ENCODE assay signal across 26 cellular contexts in genomic region chr4:126761947-126762650, GRCh38.
"Had no signal": no experiment of that assay in that cellular context is flagged by ENCODE, and none has a peak within 500 bp of the region (broad histone marks: within the 10 kb centered on the region; RNA-seq: fewer than 3 reads in every experiment).

No MANE protein-coding gene starts in this region.

- DNase-seq: cortex of kidney; effector memory CD8-positive, alpha-beta T cell; foreskin melanocyte; glutamatergic neuron; heart right ventricle; hippocampal formation; immature natural killer cell; kidney; mesenchymal stem cell; mucosa of descending colon; naive B cell; psoas muscle; right cardiac atrium; sigmoid colon; stimulated activated CD4-positive, alpha-beta T cell treated with anti-CD3 and anti-CD28 coated beads, Interleukin-2, amount 100 ng/mL, for 24 hours; stimulated activated CD4-positive, alpha-beta T cell treated with anti-CD3 and anti-CD28 coated beads, Interleukin-4, amount 100 ng/mL, for 24 hours; stimulated activated naive CD4-positive, alpha-beta T cell treated with Interleukin-2 at 50 U/mL for 16 hours; substantia nigra; testis; tibial artery had no signal

- H3K9me3 ChIP-seq: esophagus muscularis mucosa, heart right ventricle, neutrophil, psoas muscle, sigmoid colon, testis, tibial artery had no signal

- H3K27ac ChIP-seq: esophagus muscularis mucosa, heart right ventricle, neutrophil, psoas muscle, sigmoid colon, testis, tibial artery had no signal

- H3K4me1 ChIP-seq: psoas muscle, testis had no signal

- H3K36me3 ChIP-seq: esophagus muscularis mucosa, heart right ventricle, neutrophil, sigmoid colon, tibial artery had no signal

- ATAC-seq: effector memory CD8-positive, alpha-beta T cell; heart right ventricle; left lobe of liver; mucosa of descending colon; natural killer cell treated with Interleukin-12 subunit alpha and Interleukin-12 subunit beta and Interleukin-15 and Interleukin-18, amount 100 ng/mL, for 72 hours; psoas muscle; right cardiac atrium; stimulated activated effector memory CD8-positive, alpha-beta T cell treated with anti-CD3 and anti-CD28 coated beads, Interleukin-12 subunit alpha, Interleukin-12 subunit beta, amount 100 ng/mL, for 72 hours had no signal

- H3K27me3 ChIP-seq: esophagus muscularis mucosa, heart right ventricle, neutrophil, sigmoid colon, testis, tibial artery had no signal

- H3K4me3 ChIP-seq: esophagus muscularis mucosa, heart right ventricle, lung, mucosa of descending colon, psoas muscle, sigmoid colon, testis, tibial artery had no signal
